Comparison of ENCODE assay signal across 25 cellular contexts in genomic region chr20:44633187-44633851, GRCh38. TPM values are rescaled to one million over a fixed set of nuclear protein-coding genes. Genes with fewer than 3 reads are reported as not detected.
DNase-seq lines count a peak whose midpoint lies in the region; ATAC-seq, FAIRE-seq and TF ChIP-seq lines count a peak whose summit lies in the region.
"Had no signal": no experiment of that assay in that cellular context is flagged by ENCODE, and none has a peak within 500 bp of the region (broad histone marks: within the 10 kb centered on the region; RNA-seq: fewer than 3 reads in every experiment).

No MANE protein-coding gene starts in this region.

- peaks cover 3% of the 10 kb centered on the region for H3K9me1 ChIP-seq in K562 (ENCODE audit: control insufficient read depth, insufficient read depth, low read length)

- H3K36me3 ChIP-seq in heart right ventricle (peaks cover 0 to 31% (median 4%) of the 10 kb centered on the region in 9 donors), K562 (ENCODE audit: control insufficient read depth, insufficient read depth, low read length) (no peaks in the 10 kb centered on the region)
- H3K36me3 ChIP-seq: tibial artery had no signal

- H3K4me3 ChIP-seq in heart right ventricle (no peak overlapping the region), K562 (no peak overlapping the region)
- H3K4me3 ChIP-seq: GM23248, hepatocyte, lower lobe of right lung, tibial artery had no signal

- intact Hi-C loops in heart right ventricle (cut with DNase I) (no loop called here), cardiac septum (cut with DNase I) (no loop called here), K562 (cut with micrococcal nuclease) (no loop called here)

- no peak overlapping the region for H3K9ac ChIP-seq in K562 (ENCODE audit: insufficient read depth in 1 of 2, low read depth in 2 of 2, low read length in 2 of 2)
- H3K9ac ChIP-seq: GM23248 had no signal

- peaks cover 10 to 74% (median 46%) of the 10 kb centered on the region in 9 donors for H3K4me1 ChIP-seq in heart right ventricle
- H3K4me1 ChIP-seq in K562 (replicated peaks in 1 of 2; ENCODE audit: control insufficient read depth in 2 of 2, insufficient read depth in 2 of 2, low read length in 2 of 2), result peaks cover 0 to 3% of the 10 kb centered on the region in 2 experiments; a peak in 2 of 5 replicates
- H3K4me1 ChIP-seq: lower lobe of right lung had no signal

- in situ Hi-C loops in K562 (cut with MboI), result no loop called here

- DNase-seq in heart right ventricle (no peak), cardiac septum (ENCODE audit: low spot score) (no peak), K562 (ENCODE audit: extremely low read depth in 1 of 4, low spot score in 3 of 4) (no peak), left lobe of liver (ENCODE audit: low spot score) (no peak), substantia nigra (lab: John Stamatoyannopoulos, UW) (no peak), NCI-H2171 (lab: John Stamatoyannopoulos, UW) (no peak), NCI-H2196 treated with DMSO at 0.1 percent for 48 hours (lab: John Stamatoyannopoulos, UW; ENCODE audit: unreplicated experiment) (no peak)
- DNase-seq: activated CD4-positive, alpha-beta T cell treated with anti-CD3 and anti-CD28 coated beads, Interleukin-2, amount 50 U/mL, for 1 hour; activated naive CD4-positive, alpha-beta T cell treated with Interleukin-2 at 50 U/mL for 16 hours; CD4-positive, CD25-positive, alpha-beta regulatory T cell; cortex of kidney; GF-D8; GM23248; KG1; lower lobe of right lung; NCI-H187; NCI-H2227 treated with DMSO at 0.1 percent for 48 hours; NCI-H82; OCI-M1; SHP77 treated with DMSO at 0.1 percent for 48 hours; stimulated activated CD4-positive, alpha-beta T cell treated with anti-CD3 and anti-CD28 coated beads, Interleukin-15, amount 100 ng/mL, for 24 hours; tibial artery had no signal

- no peak for FAIRE-seq in K562 (lab: Jason Lieb, UNC)
- FAIRE-seq: endometrium had no signal

- H3K27me3 ChIP-seq in heart right ventricle, result no peaks in the 10 kb centered on the region
- peaks cover 0 to 7% of the 10 kb centered on the region in 2 experiments; a peak in 3 of 5 replicates for H3K27me3 ChIP-seq in K562 (ENCODE audit: control insufficient read depth in 2 of 2, insufficient read depth in 2 of 2, low read length in 2 of 2)
- H3K27me3 ChIP-seq: hepatocyte, tibial artery had no signal

- TF ChIP-seq POLR2A in K562 (conservative IDR thresholded peaks at IDR 0.05), result no peak

- no peak overlapping the region for H2AFZ ChIP-seq in K562 (ENCODE audit: low read depth, low read length)
- H2AFZ ChIP-seq: GM23248, hepatocyte had no signal

- H3K4me2 ChIP-seq in K562 (ENCODE audit: insufficient read depth, low read length), result no peak overlapping the region
- H3K4me2 ChIP-seq: hepatocyte had no signal

- no peak for TF ChIP-seq CTCF in heart right ventricle (IDR thresholded peaks at IDR 0.05)
- no peak for TF ChIP-seq CTCF in K562 (IDR thresholded peaks at IDR 0.05 in 2 of 3, conservative IDR thresholded peaks at IDR 0.05 in 1 of 3; ENCODE audit: insufficient read depth in 2 of 3, low read depth in 1 of 3, low read length in 3 of 3)

- H3K9me3 ChIP-seq in heart right ventricle, result no peaks in the 10 kb centered on the region
- no peaks in the 10 kb centered on the region for H3K9me3 ChIP-seq in K562 (replicated peaks; ENCODE audit: control insufficient read depth, insufficient read depth, low read depth, low read length)
- H3K9me3 ChIP-seq: lower lobe of right lung, tibial artery had no signal

- TF ChIP-seq RAD21 in K562 (CRISPR knock-in tag; conservative IDR thresholded peaks at IDR 0.05 in 1 of 2, IDR thresholded peaks at IDR 0.05 in 1 of 2), result no peak

- H3K27ac ChIP-seq in heart right ventricle (peak overlapping the region in 6 of 10 donors; percentile 18 to 66 (median 34)), K562 (ENCODE audit: extremely low read depth, low read depth, low read length) (no peak overlapping the region), substantia nigra (ENCODE audit: low read depth, low read length, poor library complexity, severe bottlenecking) (peak overlapping the region; percentile 20)
- H3K27ac ChIP-seq: GM23248, hepatocyte, lower lobe of right lung had no signal

- POLR2A ChIA-PET in K562 (lab: Yijun Ruan, JAX), result interaction anchor here (0.6 to 1.4 kb wide), 2 partner anchors 12 to 223 kb away, joined by 4 read pairs; no protein-coding TSS in a partner anchor

- CTCF ChIA-PET in K562 (lab: Yijun Ruan, JAX; ENCODE audit: low intra/inter-chr PET ratio), result no interaction called here

- no peaks in the 10 kb centered on the region for H4K20me1 ChIP-seq in K562 (replicated peaks; ENCODE audit: control insufficient read depth, insufficient read depth, low read length)

- TF ChIP-seq EP300 in K562 (IDR thresholded peaks at IDR 0.05; ENCODE audit: low read length), result no peak

- ATAC-seq in heart right ventricle (peak in 1 of 8 donors; percentile 19), K562 (no peak), left lobe of liver (peak; percentile 24), GM18870 (IDR thresholded peaks at IDR 0.05; ENCODE audit: unreplicated experiment) (no peak)
- ATAC-seq: lower lobe of right lung had no signal

- no TSS peak for BruUV-seq in K562 (replicated peaks; lab: Mats Ljungman, UMichigan)

- no peaks in the 10 kb centered on the region for H3K79me2 ChIP-seq in K562 (ENCODE audit: control insufficient read depth, insufficient read depth, low read length)
- H3K79me2 ChIP-seq: hepatocyte had no signal

- WGBS in heart right ventricle, 2 donors, result 58 to 70% methylated on average over 3 of the region's 3 CpGs
- 57% methylated on average over 3 of the region's 3 CpGs for WGBS in K562 (ENCODE audit: insufficient coverage, low coverage, missing lambda C conversion rate)

TF ChIP-seq in K562, 482 proteins besides CTCF, POLR2A, EP300 and RAD21:
- TF ChIP-seq ZNF561 (CRISPR knock-in tag; conservative IDR thresholded peaks at IDR 0.05) (no peak), KDM1A (IDR thresholded peaks at IDR 0.05) (peak in 1 of 2 experiments; percentile 23; a peak in 1 of 4 replicates), ZFP36 (IDR thresholded peaks at IDR 0.05; ENCODE audit: low read depth, low read length, partially characterized antibody) (peak; percentile 52), RBM25 (IDR thresholded peaks at IDR 0.05; ENCODE audit: low read depth, low read length, severe bottlenecking) (peak; percentile 55), BCOR (IDR thresholded peaks at IDR 0.05) (peak; percentile 54; the same call in 1 of the 2 replicates)

RNA-seq across cellular contexts. Expression of gene ADA, which starts 18.2 kb away (rescaled TPM):
- 10 to 100 TPM in 1 of 10 donors, 1 to 10 TPM in 9; 1.6 to 18.3 (median 3.8) TPM for total RNA-seq in heart right ventricle
- 10 to 100 TPM; 12.9 to 18.3 TPM for polyA plus RNA-seq in heart right ventricle
- 4.1 TPM for total RNA-seq in cardiac septum
- 5.1 and 18.6 TPM in 2 replicates for total RNA-seq in K562 (2011; cell fraction: chromatin; rRNA removed; ENCODE audit: low replicate concordance)
- 7.1 and 11.2 TPM in 2 replicates for total RNA-seq in K562 (2011; cell fraction: nucleolus; rRNA removed)
- 5.2 and 11.3 TPM in 2 replicates for total RNA-seq in K562 (2011; cell fraction: nucleoplasm; rRNA removed)
- total RNA-seq in K562 (2014; rRNA removed), result 4.0 and 8.2 TPM in 2 replicates
- total RNA-seq in K562 (2014; rRNA removed; fragmentation: Illumina TruSeq; extraction: Trizol), result 3.4 and 4.4 TPM in 2 replicates
- total RNA-seq in K562 (2015; rRNA removed; fragmentation: Illumina TruSeq; extraction: Trizol), result 4.6 and 5.3 TPM in 2 replicates
- total RNA-seq in K562 (2021), result 7.0 and 7.3 TPM in 2 replicates
- 26.1 and 26.8 TPM in 2 replicates for polyA plus RNA-seq in K562 (2011; rRNA removed)
- polyA plus RNA-seq in K562 (2011; cell fraction: cytosol; rRNA removed), result 30.9 and 33.5 TPM in 2 replicates
- polyA plus RNA-seq in K562 (2011; cell fraction: nucleus; rRNA removed), result 42.7 and 47.8 TPM in 2 replicates
- 5.7 and 7.4 TPM in 2 replicates for polyA plus RNA-seq in K562 (2012)
- polyA plus RNA-seq in K562 (2014; fragmentation: Illumina TruSeq; extraction: Trizol), result 6.8 and 7.2 TPM in 2 replicates
- polyA plus RNA-seq in K562 (2014; fragmentation: Nextera tagmentation; extraction: Ambion mirVana), result 1 to 10 TPM; 2.4 to 3.6 TPM
- polyA plus RNA-seq in K562 (2014; rRNA removed), result 8.9 and 10.9 TPM in 2 replicates
- polyA minus RNA-seq in K562 (2011; rRNA and poly(A)+ RNA removed), result 11.8 and 15.5 TPM in 2 replicates
- polyA minus RNA-seq in K562 (2011; cell fraction: cytosol; rRNA and poly(A)+ RNA removed), result 8.0 and 11.6 TPM in 2 replicates
- 6.2 and 6.8 TPM in 2 replicates for polyA minus RNA-seq in K562 (2011; cell fraction: nucleus; rRNA and poly(A)+ RNA removed)
- 3.7 TPM for total RNA-seq in left lobe of liver

RNA-seq across cellular contexts. Expression of gene PKIG, which starts 50.9 kb away (rescaled TPM):
- total RNA-seq in heart right ventricle, result 100 to 1,000 TPM; 155 to 342 (median 231) TPM
- 100 to 1,000 TPM; 180 to 196 TPM for polyA plus RNA-seq in heart right ventricle
- 274 TPM for total RNA-seq in cardiac septum
- 1.0 TPM in 1 of 2 replicates, not detected in the other for total RNA-seq in K562 (2011; cell fraction: chromatin; rRNA removed; ENCODE audit: low replicate concordance)
- 0.83 and 0.92 TPM in 2 replicates for total RNA-seq in K562 (2011; cell fraction: nucleolus; rRNA removed)
- total RNA-seq in K562 (2011; cell fraction: nucleoplasm; rRNA removed), result 0.59 and 0.92 TPM in 2 replicates
- 4.9 and 7.4 TPM in 2 replicates for total RNA-seq in K562 (2014; rRNA removed)
- total RNA-seq in K562 (2014; rRNA removed; fragmentation: Illumina TruSeq; extraction: Trizol), result 1.6 and 2.9 TPM in 2 replicates
- total RNA-seq in K562 (2015; rRNA removed; fragmentation: Illumina TruSeq; extraction: Trizol), result 5.0 and 6.1 TPM in 2 replicates
- total RNA-seq in K562 (2021), result 4.7 and 5.1 TPM in 2 replicates
- 3.0 and 4.6 TPM in 2 replicates for polyA plus RNA-seq in K562 (2011; rRNA removed)
- polyA plus RNA-seq in K562 (2011; cell fraction: cytosol; rRNA removed), result 6.9 and 7.3 TPM in 2 replicates
- polyA plus RNA-seq in K562 (2011; cell fraction: nucleus; rRNA removed), result 3.2 and 3.7 TPM in 2 replicates
- polyA plus RNA-seq in K562 (2012), result 6.9 and 7.4 TPM in 2 replicates
- polyA plus RNA-seq in K562 (2014; fragmentation: Illumina TruSeq; extraction: Trizol), result 6.2 and 7.0 TPM in 2 replicates
- polyA plus RNA-seq in K562 (2014; fragmentation: Nextera tagmentation; extraction: Ambion mirVana), result under 1 TPM; 0.13 to 0.74 TPM
- 5.7 and 7.6 TPM in 2 replicates for polyA plus RNA-seq in K562 (2014; rRNA removed)
- polyA minus RNA-seq in K562 (2011; rRNA and poly(A)+ RNA removed), result 1.9 and 2.4 TPM in 2 replicates
- polyA minus RNA-seq in K562 (2011; cell fraction: cytosol; rRNA and poly(A)+ RNA removed), result 1.7 and 3.8 TPM in 2 replicates
- 0.44 and 0.81 TPM in 2 replicates for polyA minus RNA-seq in K562 (2011; cell fraction: nucleus; rRNA and poly(A)+ RNA removed)
- total RNA-seq in left lobe of liver, result 22.7 TPM
